Comparison of ENCODE assay signal across 20 cellular contexts in genomic region chr7:139758388-139758787, GRCh38. TPM values are rescaled to one million over a fixed set of nuclear protein-coding genes. Genes with fewer than 3 reads are reported as not detected.
DNase-seq lines count a peak whose midpoint lies in the region; ATAC-seq, FAIRE-seq and TF ChIP-seq lines count a peak whose summit lies in the region.
"Had no signal": no experiment of that assay in that cellular context is flagged by ENCODE, and none has a peak within 500 bp of the region (broad histone marks: within the 10 kb centered on the region; RNA-seq: fewer than 3 reads in every experiment).

No MANE protein-coding gene starts in this region.

- ATAC-seq in natural killer cell: no peak
- ATAC-seq in natural killer cell treated with Interleukin-12 subunit alpha and Interleukin-12 subunit beta and Interleukin-15 and Interleukin-18, amount 100 ng/mL, for 72 hours: no peak
- peak; percentile 44 for ATAC-seq in left colon
- ATAC-seq: lower lobe of right lung; stimulated activated naive CD8-positive, alpha-beta T cell treated with anti-CD3 and anti-CD28 coated beads, Interleukin-15, amount 100 ng/mL, for 72 hours had no signal

- DNase-seq in natural killer cell: no peak
- no peak for DNase-seq in natural killer cell treated with Interleukin-12 subunit alpha and Interleukin-12 subunit beta and Interleukin-15 and Interleukin-18, amount 100 ng/mL, for 72 hours (ENCODE audit: low spot score)
- DNase-seq in NCI-H774 (lab: John Stamatoyannopoulos, UW): peak; percentile 28
- peak; percentile 61 to 68 for DNase-seq in left colon
- no peak for DNase-seq in pons (ENCODE audit: low spot score)
- no peak for DNase-seq in midbrain (lab: John Stamatoyannopoulos, UW)
- DNase-seq in D721Med (ENCODE audit: insufficient read length, low spot score): no peak
- no peak for DNase-seq in GDM1 (lab: John Stamatoyannopoulos, UW)
- DNase-seq: activated CD4-positive, alpha-beta T cell treated with anti-CD3 and anti-CD28 coated beads, Interleukin-2, amount 10 ng/mL, durations not matched to agents 7 days and 5 days; activated CD8-positive, alpha-beta memory T cell treated with anti-CD3 and anti-CD28 coated beads, Interleukin-2, amount 50 U/mL, for 48 hours; activated naive CD4-positive, alpha-beta T cell treated with anti-CD3 and anti-CD28 coated beads, Interleukin-2, amount 10 ng/mL, durations not matched to agents 7 days and 5 days; cerebellar nuclear complex; HFFc6; KG1; lower lobe of right lung; stimulated activated CD4-positive, alpha-beta T cell treated with anti-CD3 and anti-CD28 coated beads, Interleukin-2, amount 100 ng/mL, for 48 hours; stimulated activated naive CD8-positive, alpha-beta T cell treated with anti-CD3 and anti-CD28 coated beads, Interleukin-15, amount 100 ng/mL, for 72 hours; trophoblast cell had no signal

- H3K27ac Mint-ChIP-seq in natural killer cell: peak overlapping the region; percentile 64 to 69
- peak overlapping the region in 1 of 2 donors; percentile 34 for H3K27ac Mint-ChIP-seq in natural killer cell treated with Interleukin-12 subunit alpha and Interleukin-12 subunit beta and Interleukin-15 and Interleukin-18, amount 100 ng/mL, for 72 hours
- H3K27ac Mint-ChIP-seq: activated CD4-positive, alpha-beta T cell treated with anti-CD3 and anti-CD28 coated beads, Interleukin-2, amount 10 ng/mL, durations not matched to agents 7 days and 5 days; activated naive CD4-positive, alpha-beta T cell treated with anti-CD3 and anti-CD28 coated beads, Interleukin-2, amount 10 ng/mL, durations not matched to agents 7 days and 5 days; B cell; HFFc6; stimulated activated naive CD8-positive, alpha-beta T cell treated with anti-CD3 and anti-CD28 coated beads, Interleukin-15, amount 100 ng/mL, for 72 hours had no signal

- H3K9me3 Mint-ChIP-seq in natural killer cell: no peaks in the 10 kb centered on the region
- H3K9me3 Mint-ChIP-seq in natural killer cell treated with Interleukin-12 subunit alpha and Interleukin-12 subunit beta and Interleukin-15 and Interleukin-18, amount 100 ng/mL, for 72 hours: no peaks in the 10 kb centered on the region
- H3K9me3 Mint-ChIP-seq: activated CD4-positive, alpha-beta T cell treated with anti-CD3 and anti-CD28 coated beads, Interleukin-2, amount 10 ng/mL, durations not matched to agents 7 days and 5 days; activated naive CD4-positive, alpha-beta T cell treated with anti-CD3 and anti-CD28 coated beads, Interleukin-2, amount 10 ng/mL, durations not matched to agents 7 days and 5 days; HFFc6; stimulated activated naive CD8-positive, alpha-beta T cell treated with anti-CD3 and anti-CD28 coated beads, Interleukin-15, amount 100 ng/mL, for 72 hours had no signal

- intact Hi-C loops in natural killer cell (cut with micrococcal nuclease): no loop called here
- intact Hi-C loops in left colon (cut with DNase I, micrococcal nuclease): no loop called here

- no peak overlapping the region for H3K4me3 Mint-ChIP-seq in natural killer cell
- no peak overlapping the region for H3K4me3 Mint-ChIP-seq in natural killer cell treated with Interleukin-12 subunit alpha and Interleukin-12 subunit beta and Interleukin-15 and Interleukin-18, amount 100 ng/mL, for 72 hours
- H3K4me3 Mint-ChIP-seq: activated CD4-positive, alpha-beta T cell treated with anti-CD3 and anti-CD28 coated beads, Interleukin-2, amount 10 ng/mL, durations not matched to agents 7 days and 5 days; activated naive CD4-positive, alpha-beta T cell treated with anti-CD3 and anti-CD28 coated beads, Interleukin-2, amount 10 ng/mL, durations not matched to agents 7 days and 5 days; B cell; HFFc6; stimulated activated naive CD8-positive, alpha-beta T cell treated with anti-CD3 and anti-CD28 coated beads, Interleukin-15, amount 100 ng/mL, for 72 hours had no signal

- peaks cover 7% of the 10 kb centered on the region for H3K36me3 Mint-ChIP-seq in natural killer cell
- peaks cover 38% of the 10 kb centered on the region for H3K36me3 Mint-ChIP-seq in natural killer cell treated with Interleukin-12 subunit alpha and Interleukin-12 subunit beta and Interleukin-15 and Interleukin-18, amount 100 ng/mL, for 72 hours

- TF ChIP-seq CTCF in natural killer cell (IDR thresholded peaks at IDR 0.05) (no peak), D721Med (IDR thresholded peaks at IDR 0.05; ENCODE audit: insufficient read depth, missing control alignments) (no peak)

- no peak for FAIRE-seq in D721Med (lab: Jason Lieb, UNC)
- FAIRE-seq: GM18507 had no signal

- H3K4me1 Mint-ChIP-seq in natural killer cell: peaks cover 86 to 90% of the 10 kb centered on the region in 2 donors
- H3K4me1 Mint-ChIP-seq in natural killer cell treated with Interleukin-12 subunit alpha and Interleukin-12 subunit beta and Interleukin-15 and Interleukin-18, amount 100 ng/mL, for 72 hours (ENCODE audit: low read depth in 2 of 2): peaks cover 82% of the 10 kb centered on the region in 2 donors

- H3K27me3 Mint-ChIP-seq in natural killer cell (ENCODE audit: low read depth in 2 of 2): no peaks in the 10 kb centered on the region
- H3K27me3 Mint-ChIP-seq in natural killer cell treated with Interleukin-12 subunit alpha and Interleukin-12 subunit beta and Interleukin-15 and Interleukin-18, amount 100 ng/mL, for 72 hours: no peaks in the 10 kb centered on the region
- H3K27me3 Mint-ChIP-seq: activated CD4-positive, alpha-beta T cell treated with anti-CD3 and anti-CD28 coated beads, Interleukin-2, amount 10 ng/mL, durations not matched to agents 7 days and 5 days; activated naive CD4-positive, alpha-beta T cell treated with anti-CD3 and anti-CD28 coated beads, Interleukin-2, amount 10 ng/mL, durations not matched to agents 7 days and 5 days; B cell; stimulated activated naive CD8-positive, alpha-beta T cell treated with anti-CD3 and anti-CD28 coated beads, Interleukin-15, amount 100 ng/mL, for 72 hours had no signal

RNA-seq across cellular contexts. Expression of gene HIPK2, which starts 19.4 kb away (rescaled TPM):
- total RNA-seq in natural killer cell (100 to 1,000 TPM; 127 to 145 (median 144) TPM), left colon (10 to 100 TPM; 36.4 to 37.8 TPM)
- total RNA-seq in natural killer cell treated with Interleukin-12 subunit alpha and Interleukin-12 subunit beta and Interleukin-15 and Interleukin-18, amount 100 ng/mL, for 72 hours: 100 to 1,000 TPM; 152 to 245 TPM

Comparison
In these comparisons a context has a peak if more than half of its experiments do, and no peak if none do; other contexts are left out.
1. DNase-seq: peak in NCI-H774 (single experiment) and left colon (2 of 2); none in natural killer cell (single experiment), natural killer cell treated with Interleukin-12 subunit alpha and Interleukin-12 subunit beta and Interleukin-15 and Interleukin-18, amount 100 ng/mL, for 72 hours (single experiment), pons (single experiment), midbrain (single experiment), D721Med (single experiment) and GDM1 (single experiment).